Comparison of ENCODE assay signal across 21 cellular contexts in the genomic region with DNA sequence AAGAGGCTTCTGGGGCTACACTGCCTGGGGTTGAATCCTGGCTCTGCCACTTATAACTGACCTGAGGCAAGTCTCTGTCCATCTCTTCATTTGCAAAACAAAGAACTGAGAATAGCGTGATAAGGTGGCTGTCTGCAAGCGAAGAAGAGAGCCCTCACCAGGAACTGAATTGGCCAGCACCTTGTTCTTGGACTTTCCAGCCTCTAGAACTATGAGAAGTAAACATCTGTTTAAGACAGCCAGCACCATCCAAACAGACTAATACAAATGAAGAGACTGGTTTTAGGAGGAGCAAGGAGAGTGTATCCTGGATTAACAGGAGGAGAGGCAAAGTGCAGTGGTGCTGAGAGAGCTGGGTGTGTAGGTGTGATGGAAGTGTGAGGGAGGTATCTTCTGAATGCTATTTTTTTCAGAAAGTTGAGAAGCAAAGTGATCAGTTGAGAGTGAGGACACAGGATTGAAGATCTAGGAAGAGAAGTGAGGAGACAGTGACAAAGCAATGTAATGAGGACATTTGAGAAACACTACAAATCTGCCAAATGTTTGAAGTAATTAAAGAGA. TPM values are rescaled to one million over a fixed set of nuclear protein-coding genes. Genes with fewer than 3 reads are reported as not detected.
DNase-seq lines count a peak whose midpoint lies in the region; ATAC-seq and TF ChIP-seq lines count a peak whose summit lies in the region.
"Had no signal": no experiment of that assay in that cellular context is flagged by ENCODE, and none has a peak within 500 bp of the region (broad histone marks: within the 10 kb centered on the region; RNA-seq: fewer than 3 reads in every experiment).

No MANE protein-coding gene starts in this region.

- H3K36me3 Mint-ChIP-seq in T-helper 1 cell treated with Interleukin-12 subunit alpha and Interleukin-12 subunit beta and Interleukin-4 antibody, amounts not matched to agents 30 μg/mL and 1 μg/mL, for 36 hours (ENCODE audit: low read depth): peaks cover 45% of the 10 kb centered on the region
- H3K36me3 Mint-ChIP-seq in CD4-positive, alpha-beta T cell (ENCODE audit: low read depth): no peaks in the 10 kb centered on the region
- H3K36me3 Mint-ChIP-seq in activated B cell treated with CpG ODN at 0.5 μM for 24 hours (ENCODE audit: low read depth) (peaks cover 35% of the 10 kb centered on the region), memory B cell (peaks cover 6% of the 10 kb centered on the region)

- intact Hi-C loops in CD4-positive, alpha-beta T cell (cut with DNase I, micrococcal nuclease): no loop called here
- intact Hi-C loops in activated B cell treated with CpG ODN at 0.5 μM for 24 hours (cut with micrococcal nuclease): no loop called here

- TF ChIP-seq CTCF in CD4-positive, alpha-beta T cell (IDR thresholded peaks at IDR 0.05): no peak
- no peak for TF ChIP-seq CTCF in activated B cell treated with CpG ODN at 0.5 μM for 24 hours (IDR thresholded peaks at IDR 0.05)

- peak overlapping the region; percentile 45 for H3K4me3 Mint-ChIP-seq in T-helper 1 cell treated with Interleukin-12 subunit alpha and Interleukin-12 subunit beta and Interleukin-4 antibody, amounts not matched to agents 30 μg/mL and 1 μg/mL, for 36 hours
- H3K4me3 Mint-ChIP-seq in CD4-positive, alpha-beta T cell: no peak overlapping the region
- no peak overlapping the region for H3K4me3 Mint-ChIP-seq in activated B cell treated with CpG ODN at 0.5 μM for 24 hours
- H3K4me3 Mint-ChIP-seq in memory B cell: no peak overlapping the region

- POLR2A ChIA-PET in CD4-positive, alpha-beta T cell (lab: Charles Lee): interaction anchor here (0.6 kb wide), 1 partner anchor 392 kb away, joined by 3 read pairs; no protein-coding TSS in a partner anchor
- POLR2A ChIA-PET in activated B cell treated with CpG ODN at 0.5 μM for 24 hours (lab: Charles Lee): interaction anchor here (0.9 to 1.1 kb wide), 2 partner anchors 13 to 58 kb away, joined by 3 to 4 read pairs; no protein-coding TSS in a partner anchor

- CTCF ChIA-PET in CD4-positive, alpha-beta T cell (lab: Charles Lee): interaction anchor here (1.4 to 3.2 kb wide), 2 partner anchors 25 to 372 kb away, joined by 3 to 7 read pairs; no protein-coding TSS in a partner anchor
- CTCF ChIA-PET in activated B cell treated with CpG ODN at 0.5 μM for 24 hours (lab: Charles Lee): no interaction called here

- H3K9me3 ChIP-seq in CD4-positive, alpha-beta T cell (ENCODE audit: control insufficient read depth, low read length): no peaks in the 10 kb centered on the region
- H3K9me3 ChIP-seq: Peyer's patch had no signal

- H3K27ac ChIP-seq in CD4-positive, alpha-beta T cell (ENCODE audit: low read depth, low read length): no peak overlapping the region
- H3K27ac ChIP-seq: 22Rv1, Peyer's patch had no signal

- ATAC-seq in CD4-positive, alpha-beta T cell (ENCODE audit: poor library complexity): no peak
- no peak for ATAC-seq in activated B cell treated with CpG ODN at 0.5 μM for 24 hours (ENCODE audit: low read depth)
- ATAC-seq in memory B cell (ENCODE audit: low read depth): no peak
- no peak for ATAC-seq in GM18868 (IDR thresholded peaks at IDR 0.05; ENCODE audit: unreplicated experiment)

- DNase-seq in T-helper 1 cell (no peak), activated B cell treated with CpG ODN at 0.5 μM for 24 hours (no peak), memory B cell (ENCODE audit: low spot score in 2 of 2) (no peak), NCI-H1694 treated with DMSO at 0.1 percent for 48 hours (lab: John Stamatoyannopoulos, UW) (no peak), NCI-H2227 (lab: John Stamatoyannopoulos, UW; ENCODE audit: unreplicated experiment) (no peak)
- DNase-seq in CD4-positive, alpha-beta T cell: no peak
- DNase-seq: activated CD4-positive, alpha-beta T cell treated with anti-CD3 and anti-CD28 coated beads, Interleukin-2, amount 50 U/mL, for 1 hour; activated naive CD4-positive, alpha-beta T cell; aorta; dermis blood vessel endothelial cell; DMS79; GOT3; KBM-7; NCI-H2171; NCI-H524 treated with DMSO at 0.1 percent for 48 hours; NK-92 treated with Interleukin-12 subunit alpha and Interleukin-12 subunit beta, amount 100 ng/mL, for 24 hours; Peyer's patch; substantia nigra had no signal

- no peaks in the 10 kb centered on the region for H3K27me3 ChIP-seq in CD4-positive, alpha-beta T cell (ENCODE audit: control insufficient read depth, insufficient read depth, low read length)
- H3K27me3 ChIP-seq: Peyer's patch had no signal

- peaks cover 9% of the 10 kb centered on the region for H3K9me3 Mint-ChIP-seq in T-helper 1 cell treated with Interleukin-12 subunit alpha and Interleukin-12 subunit beta and Interleukin-4 antibody, amounts not matched to agents 30 μg/mL and 1 μg/mL, for 36 hours
- no peaks in the 10 kb centered on the region for H3K9me3 Mint-ChIP-seq in CD4-positive, alpha-beta T cell
- H3K9me3 Mint-ChIP-seq in activated B cell treated with CpG ODN at 0.5 μM for 24 hours (no peaks in the 10 kb centered on the region), memory B cell (no peaks in the 10 kb centered on the region)

- peak overlapping the region; percentile 28 for H3K27ac Mint-ChIP-seq in T-helper 1 cell treated with Interleukin-12 subunit alpha and Interleukin-12 subunit beta and Interleukin-4 antibody, amounts not matched to agents 30 μg/mL and 1 μg/mL, for 36 hours
- peak overlapping the region; percentile 36 for H3K27ac Mint-ChIP-seq in CD4-positive, alpha-beta T cell
- H3K27ac Mint-ChIP-seq in activated B cell treated with CpG ODN at 0.5 μM for 24 hours (peak overlapping the region; percentile 28), memory B cell (peak overlapping the region; percentile 43)

- H3K27me3 Mint-ChIP-seq in T-helper 1 cell treated with Interleukin-12 subunit alpha and Interleukin-12 subunit beta and Interleukin-4 antibody, amounts not matched to agents 30 μg/mL and 1 μg/mL, for 36 hours (ENCODE audit: low read depth): no peaks in the 10 kb centered on the region
- no peaks in the 10 kb centered on the region for H3K27me3 Mint-ChIP-seq in CD4-positive, alpha-beta T cell
- no peaks in the 10 kb centered on the region for H3K27me3 Mint-ChIP-seq in activated B cell treated with CpG ODN at 0.5 μM for 24 hours
- H3K27me3 Mint-ChIP-seq in memory B cell: no peaks in the 10 kb centered on the region

- H3K4me1 Mint-ChIP-seq in T-helper 1 cell treated with Interleukin-12 subunit alpha and Interleukin-12 subunit beta and Interleukin-4 antibody, amounts not matched to agents 30 μg/mL and 1 μg/mL, for 36 hours (ENCODE audit: low read depth): peaks cover 70% of the 10 kb centered on the region
- H3K4me1 Mint-ChIP-seq in CD4-positive, alpha-beta T cell (ENCODE audit: low read depth): peaks cover 67% of the 10 kb centered on the region
- H3K4me1 Mint-ChIP-seq in activated B cell treated with CpG ODN at 0.5 μM for 24 hours: peaks cover 70% of the 10 kb centered on the region
- peaks cover 41% of the 10 kb centered on the region for H3K4me1 Mint-ChIP-seq in memory B cell

RNA-seq across cellular contexts. Expression of gene CD58, which starts 59.3 kb away (rescaled TPM):
- 1 to 10 TPM; 4.2 to 5.7 TPM for total RNA-seq in CD4-positive, alpha-beta T cell
- total RNA-seq in activated B cell treated with CpG ODN at 0.5 μM for 24 hours: 146 and 160 TPM in 2 replicates

Comparison
In these comparisons a context has a peak if more than half of its experiments do, and no peak if none do; other contexts are left out.
1. RNA of gene CD58, which starts 59.3 kb away (total RNA-seq): 146 to 160 TPM in activated B cell treated with CpG ODN at 0.5 μM for 24 hours; 4.2 to 5.7 TPM in CD4-positive, alpha-beta T cell; every median in the first group is over 10 times any median in the second.
2. Peak in every context shown above with its lines, with median percentiles within 50 percentile points of each other: H3K27ac Mint-ChIP-seq.